Comparison of ENCODE assay signal across 14 cellular contexts in genomic region chr11:82174610-82175009, GRCh38.
DNase-seq lines count a peak whose midpoint lies in the region; ATAC-seq and TF ChIP-seq lines count a peak whose summit lies in the region.
"Had no signal": no experiment of that assay in that cellular context is flagged by ENCODE, and none has a peak within 500 bp of the region (broad histone marks: within the 10 kb centered on the region; RNA-seq: fewer than 3 reads in every experiment).

No MANE protein-coding gene starts in this region.

- H4K20me1 ChIP-seq in HCT116 (ENCODE audit: insufficient read depth) (no peaks in the 10 kb centered on the region), OCI-LY3 (ENCODE audit: insufficient read depth, low read length) (no peaks in the 10 kb centered on the region)

- TF ChIP-seq CTCF in Caco-2 (IDR thresholded peaks at IDR 0.05; ENCODE audit: insufficient read depth in 1 of 2, low read depth in 1 of 2, low read length in 1 of 2, severe bottlenecking in 1 of 2, unreplicated experiment in 1 of 2), result peak; percentile 61 to 69
- peak in 2 of 3 experiments; percentile 32 to 36; a peak in 4 of 6 replicates for TF ChIP-seq CTCF in HCT116 (IDR thresholded peaks at IDR 0.05 in 2 of 3, conservative IDR thresholded peaks at IDR 0.05 in 1 of 3; ENCODE audit: borderline replicate concordance in 1 of 3, insufficient read depth in 1 of 3, low read depth in 2 of 3, low read length in 2 of 3)
- TF ChIP-seq CTCF in OCI-LY3 (IDR thresholded peaks at IDR 0.05; ENCODE audit: low read depth, low read length), result peak; percentile 37
- peak; percentile 32 for TF ChIP-seq CTCF in fibroblast of the aortic adventitia (IDR thresholded peaks at IDR 0.05; ENCODE audit: insufficient read depth, low read length)
- TF ChIP-seq CTCF in coronary artery (IDR thresholded peaks at IDR 0.05), result no peak
- TF ChIP-seq CTCF in prostate gland (IDR thresholded peaks at IDR 0.05), result peak in 1 of 4 experiments; percentile 16

- H2AFZ ChIP-seq in HCT116 (ENCODE audit: low read depth, low read length, poor library complexity, severe bottlenecking), result no peak overlapping the region
- H2AFZ ChIP-seq in OCI-LY3 (ENCODE audit: low read depth, low read length), result no peak overlapping the region

- intact Hi-C loops in Caco-2 (cut with micrococcal nuclease; ENCODE audit: unreplicated experiment), result loop anchor here (1.0 kb wide), 1 partner anchor 55 kb away; no protein-coding TSS in a partner anchor
- intact Hi-C loops in HCT116 (cut with micrococcal nuclease), result no loop called here
- intact Hi-C loops in prostate gland (cut with DNase I), result no loop called here

- H3K27ac Mint-ChIP-seq in Caco-2 (ENCODE audit: unreplicated experiment), result no peak overlapping the region
- H3K27ac Mint-ChIP-seq: activated naive CD8-positive, alpha-beta T cell treated with anti-CD3 and anti-CD28 coated beads, Interleukin-2, amount 10 ng/mL, durations not matched to agents 7 days and 5 days; CD4-positive, alpha-beta T cell had no signal

- no peak for ATAC-seq in HCT116

- H3K79me2 ChIP-seq in HCT116 (ENCODE audit: insufficient read depth, low read length), result no peaks in the 10 kb centered on the region
- no peaks in the 10 kb centered on the region for H3K79me2 ChIP-seq in OCI-LY3 (ENCODE audit: low read length)

- peaks cover 3% of the 10 kb centered on the region for H3K27me3 Mint-ChIP-seq in Caco-2 (ENCODE audit: insufficient read depth, unreplicated experiment)
- H3K27me3 Mint-ChIP-seq: activated naive CD8-positive, alpha-beta T cell treated with anti-CD3 and anti-CD28 coated beads, Interleukin-2, amount 10 ng/mL, durations not matched to agents 7 days and 5 days had no signal

- WGBS in prostate gland, result 84% methylated on average over 2 of the region's 2 CpGs

- H3K4me2 ChIP-seq in HCT116 (ENCODE audit: low read length) (no peak overlapping the region), OCI-LY3 (ENCODE audit: low read length) (no peak overlapping the region)

- H3K9ac ChIP-seq in HCT116 (ENCODE audit: low read length), result no peak overlapping the region
- no peak overlapping the region for H3K9ac ChIP-seq in OCI-LY3 (ENCODE audit: low read length)

- DNase-seq in Caco-2 (peak in 1 of 2 experiments; percentile 40), HCT116 (ENCODE audit: low read depth, low spot score) (no peak), fibroblast of the aortic adventitia (ENCODE audit: low read depth) (no peak), coronary artery (ENCODE audit: low spot score) (no peak), T1000 (lab: John Stamatoyannopoulos, UW) (no peak), prostate gland (ENCODE audit: low spot score) (no peak), NCI-H1436 treated with DMSO at 0.1 percent for 48 hours (lab: John Stamatoyannopoulos, UW) (no peak)
- DNase-seq: activated naive CD8-positive, alpha-beta T cell treated with anti-CD3 and anti-CD28 coated beads, Interleukin-2, amount 10 ng/mL, durations not matched to agents 7 days and 5 days; CD4-positive, alpha-beta T cell; NCI-H1105; SHP77; stimulated activated CD4-positive, alpha-beta T cell treated with anti-CD3 and anti-CD28 coated beads, Interleukin-4, amount 100 ng/mL, for 4 hours had no signal

- H3K4me3 ChIP-seq in Caco-2 (ENCODE audit: low read depth, low read length) (no peak overlapping the region), HCT116 (replicated peaks in 1 of 2; ENCODE audit: low read depth in 1 of 2, low read length in 2 of 2) (no peak overlapping the region), OCI-LY3 (ENCODE audit: low read length) (no peak overlapping the region), fibroblast of the aortic adventitia (ENCODE audit: low read depth, low read length) (no peak overlapping the region), coronary artery (no peak overlapping the region), prostate gland (no peak overlapping the region)
- H3K4me3 ChIP-seq: suprapubic skin had no signal

- H3K4me1 ChIP-seq in Caco-2 (no peaks in the 10 kb centered on the region), HCT116 (ENCODE audit: control insufficient read depth in 1 of 2, insufficient read depth in 2 of 2, low read length in 2 of 2) (no peaks in the 10 kb centered on the region), OCI-LY3 (ENCODE audit: low read length) (no peaks in the 10 kb centered on the region), prostate gland (replicated peaks) (no peaks in the 10 kb centered on the region)
- H3K4me1 ChIP-seq: suprapubic skin had no signal

- POLR2A ChIA-PET in Caco-2 (lab: Charles Lee) (no interaction called here), HCT116 (lab: Charles Lee) (no interaction called here)

- no TSS peak for BruUV-seq in Caco-2 (replicated peaks; lab: Mats Ljungman, UMichigan)
- BruUV-seq in HCT116 (replicated peaks; lab: Mats Ljungman, UMichigan), result no TSS peak

- no peaks in the 10 kb centered on the region for H3K36me3 Mint-ChIP-seq in Caco-2 (ENCODE audit: insufficient read depth, unreplicated experiment)
- H3K36me3 Mint-ChIP-seq: activated naive CD8-positive, alpha-beta T cell treated with anti-CD3 and anti-CD28 coated beads, Interleukin-2, amount 10 ng/mL, durations not matched to agents 7 days and 5 days had no signal

- RAD21 ChIA-PET in HCT116 (lab: Charles Lee; ENCODE audit: low non-redundant PET in 1 of 2, low total read pairs in 2 of 2, uncharacterized antibody in 2 of 2, unreplicated experiment in 2 of 2), result no interaction called here

- H3K9me3 ChIP-seq in Caco-2, result no peaks in the 10 kb centered on the region
- peaks cover 0 to 7% of the 10 kb centered on the region in 2 experiments; a peak in 2 of 4 replicates for H3K9me3 ChIP-seq in HCT116 (ENCODE audit: control insufficient read depth in 1 of 2, insufficient read depth in 1 of 2, low read depth in 1 of 2, low read length in 2 of 2)
- no peaks in the 10 kb centered on the region for H3K9me3 ChIP-seq in OCI-LY3 (ENCODE audit: insufficient read depth, low read length)
- H3K9me3 ChIP-seq in prostate gland, result no peaks in the 10 kb centered on the region
- H3K9me3 ChIP-seq: suprapubic skin had no signal

- CTCF ChIA-PET in Caco-2 (lab: Charles Lee), result no interaction called here
- CTCF ChIA-PET in HCT116 (lab: Charles Lee), result no interaction called here

- no peak for TF ChIP-seq POLR2A in HCT116 (IDR thresholded peaks at IDR 0.05; ENCODE audit: borderline replicate concordance, extremely low read depth, insufficient read depth, insufficient read length)
- TF ChIP-seq POLR2A in prostate gland (IDR thresholded peaks at IDR 0.05), result no peak

- H3K9me3 Mint-ChIP-seq in Caco-2 (ENCODE audit: unreplicated experiment), result no peaks in the 10 kb centered on the region
- H3K9me3 Mint-ChIP-seq: activated naive CD8-positive, alpha-beta T cell treated with anti-CD3 and anti-CD28 coated beads, Interleukin-2, amount 10 ng/mL, durations not matched to agents 7 days and 5 days; CD4-positive, alpha-beta T cell had no signal

- H3K36me3 ChIP-seq in Caco-2 (ENCODE audit: control insufficient read depth, insufficient read depth, low read length) (no peaks in the 10 kb centered on the region), HCT116 (ENCODE audit: control insufficient read depth in 1 of 2, insufficient read depth in 2 of 2, low read length in 2 of 2) (no peaks in the 10 kb centered on the region), OCI-LY3 (replicated peaks; ENCODE audit: low read depth, low read length) (no peaks in the 10 kb centered on the region), prostate gland (no peaks in the 10 kb centered on the region)
- H3K36me3 ChIP-seq: suprapubic skin had no signal

- H3K9me2 ChIP-seq in HCT116 (ENCODE audit: insufficient read depth), result no peaks in the 10 kb centered on the region

- H3K27me3 ChIP-seq in Caco-2 (replicated peaks; ENCODE audit: control insufficient read depth, insufficient read depth, low read length), result no peaks in the 10 kb centered on the region; the same call in 1 of the 2 replicates
- H3K27me3 ChIP-seq in HCT116 (ENCODE audit: insufficient read depth, low read length), result no peaks in the 10 kb centered on the region
- no peaks in the 10 kb centered on the region for H3K27me3 ChIP-seq in OCI-LY3 (ENCODE audit: low read depth, low read length)
- H3K27me3 ChIP-seq in prostate gland (replicated peaks; ENCODE audit: insufficient read depth), result no peaks in the 10 kb centered on the region
- H3K27me3 ChIP-seq: suprapubic skin had no signal

- H3K4me3 Mint-ChIP-seq in Caco-2 (ENCODE audit: unreplicated experiment), result no peak overlapping the region
- H3K4me3 Mint-ChIP-seq: activated naive CD8-positive, alpha-beta T cell treated with anti-CD3 and anti-CD28 coated beads, Interleukin-2, amount 10 ng/mL, durations not matched to agents 7 days and 5 days; CD4-positive, alpha-beta T cell had no signal

- no peak for TF ChIP-seq RAD21 in HCT116 (IDR thresholded peaks at IDR 0.05; ENCODE audit: low read depth)

- no peaks in the 10 kb centered on the region for H3K4me1 Mint-ChIP-seq in Caco-2 (ENCODE audit: low read depth, unreplicated experiment)
- H3K4me1 Mint-ChIP-seq: activated naive CD8-positive, alpha-beta T cell treated with anti-CD3 and anti-CD28 coated beads, Interleukin-2, amount 10 ng/mL, durations not matched to agents 7 days and 5 days had no signal

- no peak overlapping the region for H3K27ac ChIP-seq in HCT116 (ENCODE audit: low read depth, low read length)
- no peak overlapping the region for H3K27ac ChIP-seq in OCI-LY3 (ENCODE audit: low read length)
- no peak overlapping the region for H3K27ac ChIP-seq in coronary artery
- no peak overlapping the region for H3K27ac ChIP-seq in prostate gland
- H3K27ac ChIP-seq: suprapubic skin had no signal

TF ChIP-seq in HCT116, 20 proteins besides CTCF, POLR2A, EP300 and RAD21:
- TF ChIP-seq SIN3A (IDR thresholded peaks at IDR 0.05; ENCODE audit: low read depth) (no peak), CEBPB (IDR thresholded peaks at IDR 0.05; ENCODE audit: low read depth) (no peak), YY1 (IDR thresholded peaks at IDR 0.05; ENCODE audit: extremely low read depth, insufficient replicate concordance, low read depth, low read length) (no peak), SP1 (IDR thresholded peaks at IDR 0.05; ENCODE audit: low read depth) (no peak), ZFX (IDR thresholded peaks at IDR 0.05) (no peak), ELF1 (IDR thresholded peaks at IDR 0.05; ENCODE audit: borderline replicate concordance, low read depth) (no peak), ATF3 (IDR thresholded peaks at IDR 0.05) (no peak), JUND (IDR thresholded peaks at IDR 0.05) (no peak), EZH2phosphoT487 (IDR thresholded peaks at IDR 0.05; ENCODE audit: borderline replicate concordance) (no peak), ZNF274 (IDR thresholded peaks at IDR 0.05; ENCODE audit: low read depth, low read length) (no peak), FOSL1 (IDR thresholded peaks at IDR 0.05; ENCODE audit: low read depth) (no peak), POLR2AphosphoS5 (IDR thresholded peaks at IDR 0.05; ENCODE audit: low read depth, low read length) (no peak), EGR1 (IDR thresholded peaks at IDR 0.05; ENCODE audit: low read depth) (no peak), SRF (IDR thresholded peaks at IDR 0.05; ENCODE audit: low read depth) (no peak), CBX3 (IDR thresholded peaks at IDR 0.05; ENCODE audit: low read depth) (no peak)
TF ChIP-seq in HCT116: peak in this region for 0.
